ENCODE assay signal across 15 cellular contexts in genomic region chr13:98004107-98004506, GRCh38. TPM values are rescaled to one million over a fixed set of nuclear protein-coding genes. Genes with fewer than 3 reads are reported as not detected.
A peak's percentile ranks its signal among the peaks of the same experiment; 100 is the strongest.
DNase-seq lines count a peak whose midpoint lies in the region; ATAC-seq, FAIRE-seq and TF ChIP-seq lines count a peak whose summit lies in the region.
"Had no signal": no experiment of that assay in that cellular context is flagged by ENCODE, and none has a peak within 500 bp of the region (broad histone marks: within the 10 kb centered on the region; RNA-seq: fewer than 3 reads in every experiment).

No MANE protein-coding gene starts in this region.

- H3K9ac ChIP-seq in smooth muscle cell (ENCODE audit: low read depth) = no peak overlapping the region

- no peaks in the 10 kb centered on the region for H3K79me2 ChIP-seq in smooth muscle cell (ENCODE audit: low read depth)

- H3K27me3 ChIP-seq in smooth muscle cell (ENCODE audit: low read depth) = no peaks in the 10 kb centered on the region

- peaks cover 31% of the 10 kb centered on the region for H3K36me3 Mint-ChIP-seq in T-helper 17 cell (ENCODE audit: low read depth)
- H3K36me3 Mint-ChIP-seq in activated T-helper 1 cell treated with anti-CD3 and anti-CD28 coated beads, Interleukin-12 subunit alpha, Interleukin-12 subunit beta, Interleukin-2, Interleukin-4 antibody, amounts not matched to agents 30 ng/mL and 10 ng/mL and 1 ng/mL, durations not matched to agents 14 hours and 24 hours and 36 hours (ENCODE audit: low read depth) = peaks cover 47% of the 10 kb centered on the region

- H3K27ac Mint-ChIP-seq in T-helper 17 cell = peak overlapping the region; percentile 54
- H3K27ac Mint-ChIP-seq in activated T-helper 1 cell treated with anti-CD3 and anti-CD28 coated beads, Interleukin-12 subunit alpha, Interleukin-12 subunit beta, Interleukin-2, Interleukin-4 antibody, amounts not matched to agents 30 ng/mL and 10 ng/mL and 1 ng/mL, durations not matched to agents 14 hours and 24 hours and 36 hours = no peak overlapping the region
- H3K27ac Mint-ChIP-seq: activated naive CD4-positive, alpha-beta T cell treated with anti-CD3 and anti-CD28 coated beads for 36 hours; natural killer cell treated with Interleukin-12 subunit alpha and Interleukin-12 subunit beta and Interleukin-15 and Interleukin-18, amount 100 ng/mL, for 72 hours had no signal

- no peaks in the 10 kb centered on the region for H3K9me3 ChIP-seq in T-helper 17 cell (ENCODE audit: control insufficient read depth, low read length, poor library complexity, severe bottlenecking)
- H3K9me3 ChIP-seq in smooth muscle cell (replicated peaks; ENCODE audit: low read depth) = no peaks in the 10 kb centered on the region
- H3K9me3 ChIP-seq: lower lobe of right lung had no signal

- H3K9me3 Mint-ChIP-seq in activated T-helper 1 cell treated with anti-CD3 and anti-CD28 coated beads, Interleukin-12 subunit alpha, Interleukin-12 subunit beta, Interleukin-2, Interleukin-4 antibody, amounts not matched to agents 30 ng/mL and 10 ng/mL and 1 ng/mL, durations not matched to agents 14 hours and 24 hours and 36 hours = no peaks in the 10 kb centered on the region
- H3K9me3 Mint-ChIP-seq: activated naive CD4-positive, alpha-beta T cell treated with anti-CD3 and anti-CD28 coated beads for 36 hours; H9; natural killer cell treated with Interleukin-12 subunit alpha and Interleukin-12 subunit beta and Interleukin-15 and Interleukin-18, amount 100 ng/mL, for 72 hours had no signal

- TF ChIP-seq POLR2A in GM12892 (IDR thresholded peaks at IDR 0.05; ENCODE audit: low read depth, low read length) = no peak

- no peaks in the 10 kb centered on the region for H3F3A ChIP-seq in smooth muscle cell (ENCODE audit: low read depth)

- no peak for TF ChIP-seq CTCF in smooth muscle cell (IDR thresholded peaks at IDR 0.05; ENCODE audit: borderline replicate concordance, insufficient read depth, poor library complexity, severe bottlenecking)

- H2AFZ ChIP-seq in smooth muscle cell (ENCODE audit: low read depth) = no peak overlapping the region

- H3K4me2 ChIP-seq in smooth muscle cell = peak overlapping the region; percentile 27

- peaks cover 5% of the 10 kb centered on the region for H3K4me1 ChIP-seq in smooth muscle cell (ENCODE audit: low read depth)
- H3K4me1 ChIP-seq: lower lobe of right lung had no signal

- H3K27ac ChIP-seq in smooth muscle cell (ENCODE audit: low read depth) = peak overlapping the region; percentile 26
- H3K27ac ChIP-seq: lower lobe of right lung had no signal

- ATAC-seq in T-helper 17 cell = no peak
- ATAC-seq: lower lobe of right lung; natural killer cell treated with Interleukin-12 subunit alpha and Interleukin-12 subunit beta and Interleukin-15 and Interleukin-18, amount 100 ng/mL, for 72 hours; Right ventricle myocardium inferior had no signal

- H3K4me3 Mint-ChIP-seq in T-helper 17 cell = no peak overlapping the region
- H3K4me3 Mint-ChIP-seq in activated T-helper 1 cell treated with anti-CD3 and anti-CD28 coated beads, Interleukin-12 subunit alpha, Interleukin-12 subunit beta, Interleukin-2, Interleukin-4 antibody, amounts not matched to agents 30 ng/mL and 10 ng/mL and 1 ng/mL, durations not matched to agents 14 hours and 24 hours and 36 hours = no peak overlapping the region
- H3K4me3 Mint-ChIP-seq: activated naive CD4-positive, alpha-beta T cell treated with anti-CD3 and anti-CD28 coated beads for 36 hours; H9; natural killer cell treated with Interleukin-12 subunit alpha and Interleukin-12 subunit beta and Interleukin-15 and Interleukin-18, amount 100 ng/mL, for 72 hours had no signal

- peaks cover 8% of the 10 kb centered on the region for H3K4me1 Mint-ChIP-seq in T-helper 17 cell
- H3K4me1 Mint-ChIP-seq in activated T-helper 1 cell treated with anti-CD3 and anti-CD28 coated beads, Interleukin-12 subunit alpha, Interleukin-12 subunit beta, Interleukin-2, Interleukin-4 antibody, amounts not matched to agents 30 ng/mL and 10 ng/mL and 1 ng/mL, durations not matched to agents 14 hours and 24 hours and 36 hours (ENCODE audit: low read depth) = no peaks in the 10 kb centered on the region
- H3K4me1 Mint-ChIP-seq: H9 had no signal

- H3K36me3 ChIP-seq in smooth muscle cell (ENCODE audit: low read depth) = peaks cover 51% of the 10 kb centered on the region

- H3K27me3 Mint-ChIP-seq in T-helper 17 cell = no peaks in the 10 kb centered on the region
- H3K27me3 Mint-ChIP-seq in activated T-helper 1 cell treated with anti-CD3 and anti-CD28 coated beads, Interleukin-12 subunit alpha, Interleukin-12 subunit beta, Interleukin-2, Interleukin-4 antibody, amounts not matched to agents 30 ng/mL and 10 ng/mL and 1 ng/mL, durations not matched to agents 14 hours and 24 hours and 36 hours (ENCODE audit: insufficient read depth) = no peaks in the 10 kb centered on the region
- H3K27me3 Mint-ChIP-seq: natural killer cell treated with Interleukin-12 subunit alpha and Interleukin-12 subunit beta and Interleukin-15 and Interleukin-18, amount 100 ng/mL, for 72 hours had no signal

- WGBS in smooth muscle cell (ENCODE audit: low lambda C conversion rate) = 35% methylated on average over 3 of the region's 3 CpGs

- peak; percentile 52 for DNase-seq in EL
- DNase-seq in T-helper 17 cell = no peak
- DNase-seq in fibroblast of gingiva (ENCODE audit: low read depth) = peak; percentile 79
- no peak for DNase-seq in smooth muscle cell (lab: John Stamatoyannopoulos, UW; ENCODE audit: unreplicated experiment)
- DNase-seq in GM12892 (ENCODE audit: insufficient read length) = no peak
- DNase-seq in midbrain (lab: John Stamatoyannopoulos, UW) = no peak
- no peak for DNase-seq in activated T-helper 1 cell treated with anti-CD3 and anti-CD28 coated beads, Interleukin-12 subunit alpha, Interleukin-12 subunit beta, Interleukin-2, Interleukin-4 antibody, amounts not matched to agents 30 ng/mL and 10 ng/mL and 1 ng/mL, durations not matched to agents 14 hours and 24 hours and 36 hours (ENCODE audit: low spot score)
- DNase-seq: activated naive CD4-positive, alpha-beta T cell treated with anti-CD3 and anti-CD28 coated beads for 36 hours; central memory CD4-positive, alpha-beta T cell; H9; lower lobe of right lung; NCI-H2171; T-helper 2 cell had no signal

- no peaks in the 10 kb centered on the region for H4K20me1 ChIP-seq in smooth muscle cell (ENCODE audit: low read depth)

- no peak overlapping the region for H3K4me3 ChIP-seq in smooth muscle cell
- H3K4me3 ChIP-seq: lower lobe of right lung had no signal

- no peak for FAIRE-seq in GM12892 (lab: Jason Lieb, UNC)

- intact Hi-C loops in activated T-helper 1 cell treated with anti-CD3 and anti-CD28 coated beads, Interleukin-12 subunit alpha, Interleukin-12 subunit beta, Interleukin-2, Interleukin-4 antibody, amounts not matched to agents 30 ng/mL and 10 ng/mL and 1 ng/mL, durations not matched to agents 14 hours and 24 hours and 36 hours (cut with micrococcal nuclease) = no loop called here

RNA-seq across cellular contexts. Expression of gene IPO5, which starts 50.6 kb away (rescaled TPM):
- total RNA-seq in T-helper 17 cell (10 to 100 TPM; 68.5 to 90.2 TPM), smooth muscle cell (78.6 and 104 TPM in 2 replicates)
- 31.3 and 42.9 TPM in 2 replicates for polyA plus RNA-seq in smooth muscle cell
- 108 TPM for polyA plus RNA-seq in GM12892 (2012; ENCODE audit: missing spikeins)
- 210 and 226 TPM in 2 replicates for total RNA-seq in activated T-helper 1 cell treated with anti-CD3 and anti-CD28 coated beads, Interleukin-12 subunit alpha, Interleukin-12 subunit beta, Interleukin-2, Interleukin-4 antibody, amounts not matched to agents 30 ng/mL and 10 ng/mL and 1 ng/mL, durations not matched to agents 14 hours and 24 hours and 36 hours

Comparison
In these comparisons a context has a peak if more than half of its experiments do, and no peak if none do; other contexts are left out.
1. DNase-seq: peak in EL (single experiment) and fibroblast of gingiva (single experiment); none in T-helper 17 cell (0 of 3), smooth muscle cell (single experiment), GM12892 (single experiment), midbrain (single experiment) and activated T-helper 1 cell treated with anti-CD3 and anti-CD28 coated beads, Interleukin-12 subunit alpha, Interleukin-12 subunit beta, Interleukin-2, Interleukin-4 antibody, amounts not matched to agents 30 ng/mL and 10 ng/mL and 1 ng/mL, durations not matched to agents 14 hours and 24 hours and 36 hours (single experiment).